In genomic region chr2:120336749-120337148, GRCh38 we compare ENCODE assay signal across 25 cellular contexts. TPM values are rescaled to one million over a fixed set of nuclear protein-coding genes. Genes with fewer than 3 reads are reported as not detected.
"Had no signal": no experiment of that assay in that cellular context is flagged by ENCODE, and none has a peak within 500 bp of the region (broad histone marks: within the 10 kb centered on the region; RNA-seq: fewer than 3 reads in every experiment).

No MANE protein-coding gene starts in this region.

- H3K27ac Mint-ChIP-seq: naive thymus-derived CD4-positive, alpha-beta T cell; nephron; stimulated activated memory B cell treated with anti-CD40 and anti-IgM and Interleukin-4, amounts not matched to agents 10 μg/mL and 1 μg/mL and 100 μg/mL, for 72 hours; type B pancreatic cell had no signal

- H3K9ac ChIP-seq: neural progenitor cell had no signal

- H2AFZ ChIP-seq: neural progenitor cell had no signal

- H3K4me1 Mint-ChIP-seq: stimulated activated memory B cell treated with anti-CD40 and anti-IgM and Interleukin-4, amounts not matched to agents 10 μg/mL and 1 μg/mL and 100 μg/mL, for 72 hours had no signal

- H3K36me3 Mint-ChIP-seq: neural progenitor cell; stimulated activated memory B cell treated with anti-CD40 and anti-IgM and Interleukin-4, amounts not matched to agents 10 μg/mL and 1 μg/mL and 100 μg/mL, for 72 hours; type B pancreatic cell had no signal

- H3K4me3 Mint-ChIP-seq: naive thymus-derived CD4-positive, alpha-beta T cell; nephron; neural progenitor cell; stimulated activated memory B cell treated with anti-CD40 and anti-IgM and Interleukin-4, amounts not matched to agents 10 μg/mL and 1 μg/mL and 100 μg/mL, for 72 hours; type B pancreatic cell had no signal

- H3K27ac ChIP-seq: esophagus muscularis mucosa, foreskin keratinocyte, gastroesophageal sphincter, heart right ventricle, neural progenitor cell, prostate gland, right atrium auricular region, sigmoid colon, testis, tibial artery had no signal

- ATAC-seq: foreskin keratinocyte; gastroesophageal sphincter; left cardiac atrium; left lung; naive thymus-derived CD4-positive, alpha-beta T cell; stimulated activated memory B cell treated with anti-CD40 and anti-IgM and Interleukin-4, amounts not matched to agents 10 μg/mL and 1 μg/mL and 100 μg/mL, for 72 hours; stimulated activated naive CD8-positive, alpha-beta T cell treated with anti-CD3 and anti-CD28 coated beads, Interleukin-15, Interleukin-2, amounts not matched to agents 100 U/mL and 50 U/mL, for 24 hours had no signal

- H3K9me3 Mint-ChIP-seq: type B pancreatic cell had no signal

- DNase-seq: effector CD8-positive, alpha-beta T cell; foreskin keratinocyte; heart right ventricle; hippocampal formation; left cardiac atrium; left lung; mesendoderm; midbrain; naive thymus-derived CD4-positive, alpha-beta T cell; nucleus accumbens; sigmoid colon; stimulated activated CD4-positive, alpha-beta T cell treated with anti-CD3 and anti-CD28 coated beads, Interleukin-4, amount 100 ng/mL, for 4 hours; stimulated activated naive CD8-positive, alpha-beta T cell treated with anti-CD3 and anti-CD28 coated beads, Interleukin-15, Interleukin-2, amounts not matched to agents 100 U/mL and 50 U/mL, for 24 hours; substantia nigra; testis; tibial artery had no signal

- H3K9me3 ChIP-seq: esophagus muscularis mucosa, left lung, prostate gland, testis, tibial artery had no signal

- H3K27me3 ChIP-seq: right atrium auricular region, testis had no signal

- H3K4me1 ChIP-seq: esophagus muscularis mucosa, foreskin keratinocyte, gastroesophageal sphincter, neural progenitor cell, prostate gland, right atrium auricular region, sigmoid colon, testis, tibial artery had no signal

- H3K36me3 ChIP-seq: esophagus muscularis mucosa, gastroesophageal sphincter, heart right ventricle, left lung, neural progenitor cell, prostate gland, right atrium auricular region, sigmoid colon, tibial artery had no signal

- H3K4me2 ChIP-seq: neural progenitor cell had no signal

- H3K4me3 ChIP-seq: esophagus muscularis mucosa, gastroesophageal sphincter, heart right ventricle, left lung, neural progenitor cell, prostate gland, right atrium auricular region, sigmoid colon, testis, tibial artery had no signal

RNA-seq across cellular contexts. Expression of gene INHBB, which starts 9.2 kb away (rescaled TPM):
- total RNA-seq: fibroblast of lung; foreskin keratinocyte; naive thymus-derived CD4-positive, alpha-beta T cell had no signal
- polyA plus RNA-seq: foreskin keratinocyte; naive thymus-derived CD4-positive, alpha-beta T cell had no signal
